Comparison of ENCODE assay signal across 21 cellular contexts in the genomic region with DNA sequence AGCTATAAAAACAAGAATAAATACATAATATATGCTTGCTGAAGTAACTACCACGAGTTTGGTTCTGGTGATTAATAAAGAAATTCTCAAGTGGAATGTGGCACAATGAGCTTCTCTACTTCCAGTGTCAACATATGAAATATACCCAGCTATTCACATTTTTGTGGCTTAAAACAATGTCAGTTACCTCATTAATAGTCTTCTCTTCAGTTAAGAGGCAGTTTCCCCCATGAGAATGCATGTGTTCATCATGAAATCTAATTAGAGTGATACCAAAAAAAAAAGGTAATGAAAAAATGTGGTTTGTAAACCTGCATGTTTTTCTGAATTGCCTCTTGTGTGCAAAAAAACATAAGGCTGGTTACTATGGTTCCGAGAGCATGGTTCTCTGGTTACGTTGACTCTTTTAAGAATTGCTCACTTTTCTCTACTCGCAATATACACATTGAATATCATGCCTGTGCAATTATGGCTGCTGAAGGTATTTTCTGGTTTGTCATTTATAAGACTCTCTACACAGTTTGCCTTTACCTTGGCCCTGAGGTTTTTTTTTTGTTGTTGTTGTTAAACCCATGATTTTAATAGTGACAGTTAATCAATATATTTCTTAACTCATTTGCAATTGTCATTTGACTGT.
DNase-seq lines count a peak whose midpoint lies in the region; ATAC-seq and TF ChIP-seq lines count a peak whose summit lies in the region.
"Had no signal": no experiment of that assay in that cellular context is flagged by ENCODE, and none has a peak within 500 bp of the region (broad histone marks: within the 10 kb centered on the region; RNA-seq: fewer than 3 reads in every experiment).

No MANE protein-coding gene starts in this region.

- H3K27ac ChIP-seq in IMR-90 (ENCODE audit: insufficient read depth, low read length) = no peak overlapping the region
- H3K27ac ChIP-seq: BLaER1 treated with 17β-estradiol and CSF1 and Interleukin-3, amounts not matched to agents 10 nM and 100 nM; heart right ventricle; pancreas; uterus had no signal

- H2BK15ac ChIP-seq in IMR-90 (ENCODE audit: low read depth, low read length) = no peak overlapping the region

- peaks cover 58% of the 10 kb centered on the region for H3K4me1 Mint-ChIP-seq in osteocyte (ENCODE audit: unreplicated experiment)
- H3K4me1 Mint-ChIP-seq: central memory CD8-positive, alpha-beta T cell; immature natural killer cell; naive thymus-derived CD4-positive, alpha-beta T cell had no signal

- no peaks in the 10 kb centered on the region for H4K20me1 ChIP-seq in IMR-90 (ENCODE audit: insufficient read depth, low read length)
- H4K20me1 ChIP-seq: BLaER1 treated with 17β-estradiol and CSF1 and Interleukin-3, amounts not matched to agents 10 nM and 100 nM had no signal

- DNase-seq in COLO829 (ENCODE audit: low spot score) (peak; percentile 22), IMR-90 (peak; percentile 18), astrocyte of the spinal cord (ENCODE audit: low read depth, low spot score) (peak; percentile 67), osteocyte (ENCODE audit: extremely low spot score, unreplicated experiment) (no peak), erythroblast (lab: John Stamatoyannopoulos, UW) (no peak)
- DNase-seq: activated CD8-positive, alpha-beta memory T cell treated with anti-CD3 and anti-CD28 coated beads for 24 hours; effector CD8-positive, alpha-beta T cell; heart right ventricle; immature natural killer cell; Kasumi-1; naive thymus-derived CD4-positive, alpha-beta T cell; NCI-H1436 treated with DMSO at 0.1 percent for 48 hours; NCI-H510A treated with DMSO at 0.1 percent for 48 hours; pancreas; SIG-M5; stimulated activated CD4-positive, alpha-beta T cell treated with anti-CD3 and anti-CD28 coated beads, Interleukin-4, amount 100 ng/mL, for 1 hour; uterus had no signal

- no peaks in the 10 kb centered on the region for H3K27me3 Mint-ChIP-seq in osteocyte (ENCODE audit: unreplicated experiment)
- H3K27me3 Mint-ChIP-seq: central memory CD8-positive, alpha-beta T cell; naive thymus-derived CD4-positive, alpha-beta T cell had no signal

- no peak overlapping the region for H3K4me2 ChIP-seq in IMR-90 (ENCODE audit: low read depth, low read length)
- H3K4me2 ChIP-seq: BLaER1 treated with 17β-estradiol and CSF1 and Interleukin-3, amounts not matched to agents 10 nM and 100 nM had no signal

- no peak overlapping the region for H2AK9ac ChIP-seq in IMR-90 (replicated peaks; ENCODE audit: low read depth, low read length, poor library complexity)

- CTCF ChIA-PET in IMR-90 (lab: Yijun Ruan, JAX) = no interaction called here

- no peak overlapping the region for H2BK5ac ChIP-seq in IMR-90 (ENCODE audit: low read depth, low read length, poor library complexity, severe bottlenecking)

- peaks cover 0 to 2% of the 10 kb centered on the region in 2 experiments; a peak in 1 of 4 replicates for H3K79me1 ChIP-seq in IMR-90 (ENCODE audit: low read depth in 1 of 2, low read length in 2 of 2)

- H2BK120ac ChIP-seq in IMR-90 (ENCODE audit: low read depth, low read length) = no peak overlapping the region

- H3K9me3 Mint-ChIP-seq in osteocyte (ENCODE audit: unreplicated experiment) = no peaks in the 10 kb centered on the region

- in situ Hi-C loops in IMR-90 (cut with MboI; ENCODE audit: low sequenced_read_pairs) (no loop called here), astrocyte of the spinal cord (cut with HindIII; ENCODE audit: low sequenced_read_pairs) (no loop called here)

- no peak overlapping the region for H2AK5ac ChIP-seq in IMR-90 (ENCODE audit: low read depth, low read length)

- 0 out of 2 replicates have a peak, but pooled peaks have one; percentile 29 for ATAC-seq in IMR-90 (ENCODE audit: low read depth)
- ATAC-seq in HG03135 (IDR thresholded peaks at IDR 0.05; ENCODE audit: unreplicated experiment) = no peak
- no peak for ATAC-seq in GM18511 (IDR thresholded peaks at IDR 0.05; ENCODE audit: unreplicated experiment)
- ATAC-seq: heart right ventricle; naive thymus-derived CD4-positive, alpha-beta T cell; pancreas had no signal

- BruUV-seq in IMR-90 (replicated peaks; lab: Mats Ljungman, UMichigan) = no TSS peak

- H2BK20ac ChIP-seq in IMR-90 (ENCODE audit: low read depth, low read length) = no peak overlapping the region

- TF ChIP-seq POLR2A in IMR-90 (IDR thresholded peaks at IDR 0.05; ENCODE audit: low read depth, low read length) = no peak
- TF ChIP-seq POLR2A in erythroblast (IDR thresholded peaks at IDR 0.05; ENCODE audit: low read length) = no peak

- H2AFZ ChIP-seq in IMR-90 (replicated peaks; ENCODE audit: low read length, poor library complexity) = no peak overlapping the region

- dilution Hi-C loops in IMR-90 (cut with HindIII; ENCODE audit: low sequenced_read_pairs, unreplicated experiment) = no loop called here

- H3K36me3 ChIP-seq in IMR-90 (ENCODE audit: control insufficient read depth, insufficient read depth, low read length) = no peaks in the 10 kb centered on the region
- H3K36me3 ChIP-seq: BLaER1 treated with 17β-estradiol and CSF1 and Interleukin-3, amounts not matched to agents 10 nM and 100 nM; heart right ventricle; pancreas; uterus had no signal

- H3K9ac ChIP-seq in IMR-90 (ENCODE audit: low read depth, low read length) = no peak overlapping the region
- H3K9ac ChIP-seq: BLaER1 treated with 17β-estradiol and CSF1 and Interleukin-3, amounts not matched to agents 10 nM and 100 nM had no signal

- no peak overlapping the region for H4K8ac ChIP-seq in IMR-90 (ENCODE audit: low read depth in 2 of 2, low read length in 2 of 2)

- no peak overlapping the region for H3K4me3 ChIP-seq in IMR-90 (ENCODE audit: insufficient read depth, low read depth, low read length)
- no peak overlapping the region for H3K4me3 ChIP-seq in astrocyte of the spinal cord (ENCODE audit: low read depth, low read length)
- H3K4me3 ChIP-seq: BLaER1 treated with 17β-estradiol and CSF1 and Interleukin-3, amounts not matched to agents 10 nM and 100 nM; heart right ventricle; pancreas; uterus had no signal

- H3K4me3 Mint-ChIP-seq in osteocyte (ENCODE audit: unreplicated experiment) = no peak overlapping the region
- H3K4me3 Mint-ChIP-seq: central memory CD8-positive, alpha-beta T cell; immature natural killer cell; naive thymus-derived CD4-positive, alpha-beta T cell had no signal

- H3K4me1 ChIP-seq in IMR-90 (ENCODE audit: control insufficient read depth, insufficient read depth, low read length) = no peaks in the 10 kb centered on the region
- H3K4me1 ChIP-seq: pancreas, uterus had no signal

- H3K14ac ChIP-seq in IMR-90 (replicated peaks; ENCODE audit: low read depth, low read length) = no peak overlapping the region

- H3K23ac ChIP-seq in IMR-90 (ENCODE audit: low read depth, low read length) = no peak overlapping the region

- no CpG with 5 or more reads among the region's 4 CpGs for WGBS in IMR-90 (ENCODE audit: extremely low coverage in 2 of 2, insufficient read length in 1 of 2), 2 experiments

- no peak overlapping the region for H3K4ac ChIP-seq in IMR-90 (ENCODE audit: low read depth, low read length)

- no peak for TF ChIP-seq RAD21 in IMR-90 (IDR thresholded peaks at IDR 0.05; ENCODE audit: low read length)

- TF ChIP-seq CTCF in IMR-90 (conservative IDR thresholded peaks at IDR 0.05; ENCODE audit: low read depth, low read length) = no peak
- no peak for TF ChIP-seq CTCF in astrocyte of the spinal cord (IDR thresholded peaks at IDR 0.05; ENCODE audit: low read depth, low read length)
- TF ChIP-seq CTCF in osteocyte (IDR thresholded peaks at IDR 0.05) = no peak

- H3K36me3 Mint-ChIP-seq in osteocyte (ENCODE audit: unreplicated experiment) = peaks cover 6% of the 10 kb centered on the region
- H3K36me3 Mint-ChIP-seq: immature natural killer cell; naive thymus-derived CD4-positive, alpha-beta T cell had no signal

- POLR2A ChIA-PET in IMR-90 (lab: Charles Lee; ENCODE audit: unreplicated experiment) = interaction anchor here (0.5 to 0.8 kb wide), 2 partner anchors 74 to 105 kb away, joined by 3 to 4 read pairs; no protein-coding TSS in a partner anchor

- no peak overlapping the region for H3K18ac ChIP-seq in IMR-90 (ENCODE audit: low read depth, low read length)

- intact Hi-C loops in IMR-90 (cut with micrococcal nuclease) = loop anchor here (2.0 kb wide), 1 partner anchor 32 kb away; no protein-coding TSS in a partner anchor

- peak overlapping the region; percentile 69 for H3K27ac Mint-ChIP-seq in osteocyte (ENCODE audit: unreplicated experiment)
- H3K27ac Mint-ChIP-seq: immature natural killer cell; naive thymus-derived CD4-positive, alpha-beta T cell had no signal

- H4K5ac ChIP-seq in IMR-90 (ENCODE audit: low read depth, low read length) = no peak overlapping the region

- no peak overlapping the region for H3K56ac ChIP-seq in IMR-90 (ENCODE audit: extremely low read depth, insufficient read depth, low read length)

- no peaks in the 10 kb centered on the region for H3K27me3 ChIP-seq in IMR-90 (ENCODE audit: control insufficient read depth, insufficient read depth, low read length)
- H3K27me3 ChIP-seq: BLaER1 treated with 17β-estradiol and CSF1 and Interleukin-3, amounts not matched to agents 10 nM and 100 nM; heart right ventricle; uterus had no signal

- no peaks in the 10 kb centered on the region for H3K9me1 ChIP-seq in IMR-90 (ENCODE audit: insufficient read depth, low read length)

- no peak overlapping the region for H4K91ac ChIP-seq in IMR-90 (ENCODE audit: insufficient read depth, low read depth, low read length)

- no peaks in the 10 kb centered on the region for H3K9me3 ChIP-seq in IMR-90 (ENCODE audit: control insufficient read depth, insufficient read depth, low read length)
- H3K9me3 ChIP-seq: BLaER1 treated with 17β-estradiol and CSF1 and Interleukin-3, amounts not matched to agents 10 nM and 100 nM; heart right ventricle; pancreas; uterus had no signal

TF ChIP-seq in IMR-90, 13 proteins besides CTCF, POLR2A, EP300 and RAD21:
- TF ChIP-seq SMC3 (IDR thresholded peaks at IDR 0.05; ENCODE audit: low read depth, low read length) = no peak
- TF ChIP-seq FOS (IDR thresholded peaks at IDR 0.05; ENCODE audit: low read depth, low read length) = no peak

Comparison
In these comparisons a context has a peak if more than half of its experiments do, and no peak if none do; other contexts are left out.
1. DNase-seq: peak in COLO829 (single experiment), IMR-90 (single experiment) and astrocyte of the spinal cord (single experiment); none in osteocyte (single experiment) and erythroblast (0 of 2).